In the genomic region with DNA sequence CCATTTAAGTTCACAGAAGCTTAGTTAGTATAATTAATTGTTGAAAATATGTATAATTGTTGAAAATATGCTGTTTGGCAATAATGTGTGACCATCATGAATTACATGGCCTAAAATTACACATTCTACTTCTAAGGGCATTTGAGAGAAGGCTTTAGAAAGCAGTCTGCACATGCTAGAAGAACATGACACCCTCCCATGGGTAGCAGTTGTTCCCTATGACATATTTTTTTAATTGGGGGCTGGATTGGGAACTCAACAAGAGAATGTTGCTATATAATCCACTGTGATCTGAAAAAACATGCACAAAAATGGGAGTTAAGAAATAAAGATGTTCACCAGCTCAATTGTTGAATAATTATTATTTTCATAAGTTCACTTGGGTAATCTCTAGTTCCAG, we compare ENCODE assay signal across 30 cellular contexts.
"Had no signal": no experiment of that assay in that cellular context is flagged by ENCODE, and none has a peak within 500 bp of the region (broad histone marks: within the 10 kb centered on the region; RNA-seq: fewer than 3 reads in every experiment).

No MANE protein-coding gene starts in this region.

- DNase-seq: activated CD4-positive, alpha-beta memory T cell treated with anti-CD3 and anti-CD28 coated beads, Interleukin-2, amount 10 ng/mL, durations not matched to agents 7 days and 5 days; activated CD4-positive, alpha-beta T cell treated with anti-CD3 and anti-CD28 coated beads for 36 hours; activated CD4-positive, alpha-beta T cell treated with anti-CD3 and anti-CD28 coated beads, Interleukin-2, amount 10 ng/mL, durations not matched to agents 7 days and 5 days; activated CD4-positive, alpha-beta T cell treated with anti-CD3 and anti-CD28 coated beads, Interleukin-2, amount 50 U/mL, for 4 hours; activated CD4-positive, CD25-positive, alpha-beta regulatory T cell; activated CD4-positive, CD25-positive, alpha-beta regulatory T cell treated with anti-CD3 and anti-CD28 coated beads, Interleukin-2, amount 50 U/mL, for 72 hours; activated effector memory CD4-positive, alpha-beta T cell treated with Interleukin-2 at 50 U/mL for 16 hours; activated gamma-delta T cell treated with Interleukin-2 at 50 U/mL for 16 hours; activated naive CD4-positive, alpha-beta T cell treated with anti-CD3 and anti-CD28 coated beads, Interleukin-2, amount 50 U/mL, for 16 hours; activated naive CD4-positive, alpha-beta T cell treated with Interleukin-2 at 50 U/mL for 16 hours; activated T-cell treated with anti-CD3 and anti-CD28 coated beads, Interleukin-2, amount 50 U/mL, for 4 hours; adrenal gland; amygdala; brain microvascular endothelial cell; dorsolateral prefrontal cortex; effector memory CD4-positive, alpha-beta T cell; endodermal cell; erythroblast; foreskin fibroblast; head of caudate nucleus; T-helper 2 cell had no signal

- H3K4me1 Mint-ChIP-seq: activated CD4-positive, alpha-beta memory T cell treated with anti-CD3 and anti-CD28 coated beads, Interleukin-2, amount 10 ng/mL, durations not matched to agents 7 days and 5 days; activated CD4-positive, alpha-beta T cell treated with anti-CD3 and anti-CD28 coated beads for 36 hours; activated CD4-positive, alpha-beta T cell treated with anti-CD3 and anti-CD28 coated beads, Interleukin-2, amount 10 ng/mL, durations not matched to agents 7 days and 5 days; activated T-helper 17 cell treated with anti-CD3 and anti-CD28 coated beads, Interleukin-2, amount 50 U/mL, for 72 hours; central memory CD8-positive, alpha-beta T cell had no signal

- H3K4me3 Mint-ChIP-seq: activated CD4-positive, alpha-beta memory T cell treated with anti-CD3 and anti-CD28 coated beads, Interleukin-2, amount 10 ng/mL, durations not matched to agents 7 days and 5 days; activated CD4-positive, alpha-beta T cell treated with anti-CD3 and anti-CD28 coated beads for 36 hours; activated CD4-positive, alpha-beta T cell treated with anti-CD3 and anti-CD28 coated beads, Interleukin-2, amount 10 ng/mL, durations not matched to agents 7 days and 5 days; activated naive CD8-positive, alpha-beta T cell; activated T-cell treated with anti-CD3 and anti-CD28 coated beads, Interleukin-2, amount 50 U/mL, for 4 hours; activated T-helper 17 cell treated with anti-CD3 and anti-CD28 coated beads, Interleukin-2, amount 50 U/mL, for 72 hours; central memory CD8-positive, alpha-beta T cell; dendritic cell treated with granulocyte-macrophage colony-stimulating factor and Interleukin-4, amounts not matched to agents 40 ng/mL and 50 ng/mL, for 4 days; endodermal cell had no signal

- H3K9me3 ChIP-seq: adrenal gland, esophagus muscularis mucosa had no signal

- H3K36me3 Mint-ChIP-seq: activated naive CD8-positive, alpha-beta T cell had no signal

- H3K27me3 ChIP-seq: adrenal gland, brain microvascular endothelial cell, dorsolateral prefrontal cortex, esophagus muscularis mucosa had no signal

- FAIRE-seq: astrocyte, bronchial epithelial cell, frontal cortex had no signal

- H3K27ac ChIP-seq: adrenal gland, dorsolateral prefrontal cortex, esophagus muscularis mucosa had no signal

- H3K9me3 Mint-ChIP-seq: activated CD4-positive, alpha-beta memory T cell treated with anti-CD3 and anti-CD28 coated beads, Interleukin-2, amount 10 ng/mL, durations not matched to agents 7 days and 5 days; activated CD4-positive, alpha-beta T cell treated with anti-CD3 and anti-CD28 coated beads, Interleukin-2, amount 10 ng/mL, durations not matched to agents 7 days and 5 days; activated T-helper 17 cell treated with anti-CD3 and anti-CD28 coated beads, Interleukin-2, amount 50 U/mL, for 72 hours; dendritic cell treated with granulocyte-macrophage colony-stimulating factor and Interleukin-4, amounts not matched to agents 40 ng/mL and 50 ng/mL, for 4 days; endodermal cell had no signal

- H3K27ac Mint-ChIP-seq: activated CD4-positive, alpha-beta memory T cell treated with anti-CD3 and anti-CD28 coated beads, Interleukin-2, amount 10 ng/mL, durations not matched to agents 7 days and 5 days; activated CD4-positive, alpha-beta T cell treated with anti-CD3 and anti-CD28 coated beads for 36 hours; activated CD4-positive, alpha-beta T cell treated with anti-CD3 and anti-CD28 coated beads, Interleukin-2, amount 10 ng/mL, durations not matched to agents 7 days and 5 days; activated naive CD8-positive, alpha-beta T cell; activated T-helper 17 cell treated with anti-CD3 and anti-CD28 coated beads, Interleukin-2, amount 50 U/mL, for 72 hours; dendritic cell treated with granulocyte-macrophage colony-stimulating factor and Interleukin-4, amounts not matched to agents 40 ng/mL and 50 ng/mL, for 4 days; endodermal cell had no signal

- H3K27me3 Mint-ChIP-seq: activated CD4-positive, alpha-beta memory T cell treated with anti-CD3 and anti-CD28 coated beads, Interleukin-2, amount 10 ng/mL, durations not matched to agents 7 days and 5 days; activated CD4-positive, alpha-beta T cell treated with anti-CD3 and anti-CD28 coated beads for 36 hours; activated CD4-positive, alpha-beta T cell treated with anti-CD3 and anti-CD28 coated beads, Interleukin-2, amount 10 ng/mL, durations not matched to agents 7 days and 5 days; activated naive CD8-positive, alpha-beta T cell; activated T-helper 17 cell treated with anti-CD3 and anti-CD28 coated beads, Interleukin-2, amount 50 U/mL, for 72 hours; central memory CD8-positive, alpha-beta T cell; dendritic cell treated with granulocyte-macrophage colony-stimulating factor and Interleukin-4, amounts not matched to agents 40 ng/mL and 50 ng/mL, for 4 days had no signal

- H3K4me1 ChIP-seq: adrenal gland had no signal

- H3K36me3 ChIP-seq: adrenal gland, brain microvascular endothelial cell, esophagus muscularis mucosa had no signal

- H3K4me3 ChIP-seq: adrenal gland, coronary artery, dorsolateral prefrontal cortex, esophagus muscularis mucosa had no signal
